Comparison of ENCODE assay signal across 19 cellular contexts in genomic region chr3:464255-464654, GRCh38.
A peak's percentile ranks its signal among the peaks of the same experiment; 100 is the strongest.
DNase-seq lines count a peak whose midpoint lies in the region; ATAC-seq, FAIRE-seq and TF ChIP-seq lines count a peak whose summit lies in the region.
"Had no signal": no experiment of that assay in that cellular context is flagged by ENCODE, and none has a peak within 500 bp of the region (broad histone marks: within the 10 kb centered on the region; RNA-seq: fewer than 3 reads in every experiment).

No MANE protein-coding gene starts in this region.

- POLR2A ChIA-PET in GM12878 (lab: Charles Lee): interaction anchor here (1.5 kb wide), 1 partner anchor 10 kb away, joined by 3 read pairs; no protein-coding TSS in a partner anchor

- H3K36me3 Mint-ChIP-seq in type B pancreatic cell: no peaks in the 10 kb centered on the region
- no peaks in the 10 kb centered on the region for H3K36me3 Mint-ChIP-seq in activated CD4-positive, alpha-beta T cell treated with anti-CD3 and anti-CD28 coated beads, Interleukin-2, amount 10 ng/mL, durations not matched to agents 24 days and 14 days (ENCODE audit: low read depth)

- H2AFZ ChIP-seq in GM12878 (ENCODE audit: control insufficient read depth, low read depth, low read length): peak overlapping the region; percentile 59

- H3K27ac Mint-ChIP-seq in type B pancreatic cell: no peak overlapping the region
- no peak overlapping the region for H3K27ac Mint-ChIP-seq in activated CD4-positive, alpha-beta T cell treated with anti-CD3 and anti-CD28 coated beads, Interleukin-2, amount 10 ng/mL, durations not matched to agents 24 days and 14 days

- TF ChIP-seq POLR2A in GM12878 (IDR thresholded peaks at IDR 0.05; ENCODE audit: low read depth, low read length): no peak

- no peak overlapping the region for H3K9ac ChIP-seq in GM12878 (ENCODE audit: control insufficient read depth, insufficient read depth, low read length)

- no peak for TF ChIP-seq CTCF in GM12878 (IDR thresholded peaks at IDR 0.05 in 2 of 3, conservative IDR thresholded peaks at IDR 0.05 in 1 of 3; ENCODE audit: control insufficient read depth in 2 of 3, extremely low read depth in 1 of 3, insufficient read depth in 1 of 3, low read depth in 3 of 3, low read length in 3 of 3)
- no peak for TF ChIP-seq CTCF in psoas muscle (IDR thresholded peaks at IDR 0.05)
- TF ChIP-seq CTCF in type B pancreatic cell (conservative IDR thresholded peaks at IDR 0.05): no peak

- intact Hi-C loops in GM12878 (cut with micrococcal nuclease; ENCODE audit: unreplicated experiment) (no loop called here), psoas muscle (cut with DNase I) (no loop called here)
- intact Hi-C loops in activated CD4-positive, alpha-beta T cell treated with anti-CD3 and anti-CD28 coated beads, Interleukin-2, amount 10 ng/mL, durations not matched to agents 24 days and 14 days (cut with micrococcal nuclease): no loop called here

- TF ChIP-seq EP300 in GM12878 (IDR thresholded peaks at IDR 0.05; ENCODE audit: borderline replicate concordance in 1 of 2, control insufficient read depth in 1 of 2, low read depth in 2 of 2, low read length in 2 of 2): no peak

- no peaks in the 10 kb centered on the region for H3K79me2 ChIP-seq in GM12878 (ENCODE audit: control insufficient read depth, insufficient read depth, low read length)

- 56% methylated on average over 3 of the region's 3 CpGs for WGBS in GM12878 (ENCODE audit: insufficient coverage, insufficient replicate concordance, low lambda C conversion rate, missing lambda C conversion rate)
- 60 to 69% (median 60%) methylated on average over 3 of the region's 3 CpGs for WGBS in psoas muscle, 3 donors

- no peaks in the 10 kb centered on the region for H4K20me1 ChIP-seq in GM12878 (ENCODE audit: control insufficient read depth, insufficient read depth)

- no peaks in the 10 kb centered on the region for H3K9me3 Mint-ChIP-seq in type B pancreatic cell
- H3K9me3 Mint-ChIP-seq in activated CD4-positive, alpha-beta T cell treated with anti-CD3 and anti-CD28 coated beads, Interleukin-2, amount 10 ng/mL, durations not matched to agents 24 days and 14 days: no peaks in the 10 kb centered on the region

- no TSS peak for BruUV-seq in GM12878 (replicated peaks; lab: Mats Ljungman, UMichigan)

- FAIRE-seq in GM12878 (lab: Jason Lieb, UNC): no peak
- FAIRE-seq: endometrium, K562, urothelium cell line had no signal

- ATAC-seq in GM18858 (IDR thresholded peaks at IDR 0.05; ENCODE audit: unreplicated experiment) (peak; percentile 30), GM21526 (IDR thresholded peaks at IDR 0.05; ENCODE audit: low FRiP score, unreplicated experiment) (peak; percentile 41), HG03039 (IDR thresholded peaks at IDR 0.05; ENCODE audit: unreplicated experiment) (peak; percentile 26), GM12878 (peak; percentile 65), psoas muscle (no peak)
- ATAC-seq: K562 had no signal

- H3K27me3 Mint-ChIP-seq in type B pancreatic cell: peaks cover 3% of the 10 kb centered on the region
- H3K27me3 Mint-ChIP-seq in activated CD4-positive, alpha-beta T cell treated with anti-CD3 and anti-CD28 coated beads, Interleukin-2, amount 10 ng/mL, durations not matched to agents 24 days and 14 days: no peaks in the 10 kb centered on the region

- RAD21 ChIA-PET in GM12878 (lab: Charles Lee; ENCODE audit: unreplicated experiment): no interaction called here

- H3K4me3 ChIP-seq in GM12878: no peak overlapping the region
- H3K4me3 ChIP-seq in psoas muscle: no peak overlapping the region
- H3K4me3 ChIP-seq: K562, left ventricle myocardium inferior, spleen had no signal

- no peaks in the 10 kb centered on the region for H3K9me3 ChIP-seq in GM12878 (replicated peaks; ENCODE audit: control insufficient read depth, insufficient read depth, low read length)
- no peaks in the 10 kb centered on the region for H3K9me3 ChIP-seq in psoas muscle
- H3K9me3 ChIP-seq: left ventricle myocardium inferior, spleen had no signal

- TF ChIP-seq RAD21 in GM12878 (IDR thresholded peaks at IDR 0.05; ENCODE audit: insufficient read depth, low read depth, low read length): no peak

- H3K36me3 ChIP-seq in GM12878 (ENCODE audit: control insufficient read depth in 2 of 2, insufficient read depth in 2 of 2, low read length in 1 of 2) (no peaks in the 10 kb centered on the region), psoas muscle (ENCODE audit: insufficient read depth in 1 of 2, low read depth in 1 of 2) (no peaks in the 10 kb centered on the region)
- H3K36me3 ChIP-seq: left ventricle myocardium inferior, spleen had no signal

- H3K4me1 Mint-ChIP-seq in type B pancreatic cell (ENCODE audit: unreplicated experiment): peaks cover 3% of the 10 kb centered on the region
- no peaks in the 10 kb centered on the region for H3K4me1 Mint-ChIP-seq in activated CD4-positive, alpha-beta T cell treated with anti-CD3 and anti-CD28 coated beads, Interleukin-2, amount 10 ng/mL, durations not matched to agents 24 days and 14 days

- H3K4me2 ChIP-seq in GM12878 (ENCODE audit: control insufficient read depth, insufficient read depth): peak overlapping the region; percentile 53

- CTCF ChIA-PET in GM12878 (lab: Yijun Ruan, JAX): interaction anchor here (1.3 to 2.1 kb wide), 3 partner anchors 10 to 110 kb away, joined by 4 to 7 read pairs (median 5); no protein-coding TSS in a partner anchor

- in situ Hi-C loops in GM12878 (cut with MboI): no loop called here

- H3K4me1 ChIP-seq in GM12878 (ENCODE audit: control insufficient read depth, insufficient read depth, low read length) (peaks cover 12% of the 10 kb centered on the region), psoas muscle (peaks cover 12% of the 10 kb centered on the region)
- H3K4me1 ChIP-seq: left ventricle myocardium inferior, spleen had no signal

- H3K27me3 ChIP-seq in GM12878 (replicated peaks in 1 of 2; ENCODE audit: control insufficient read depth in 2 of 2, insufficient read depth in 2 of 2, low read length in 1 of 2): no peaks in the 10 kb centered on the region
- H3K27me3 ChIP-seq in psoas muscle (ENCODE audit: insufficient read depth in 3 of 3, low read length in 2 of 3): no peaks in the 10 kb centered on the region
- H3K27me3 ChIP-seq: spleen had no signal

- SMC1A ChIA-PET in GM12878 (lab: Charles Lee; ENCODE audit: uncharacterized antibody, unreplicated experiment): interaction anchor here (1.0 to 1.1 kb wide), 2 partner anchors 29 to 44 kb away, joined by 3 to 5 read pairs; no protein-coding TSS in a partner anchor

- DNase-seq in GM12878 (ENCODE audit: low read depth, low spot score) (no peak), psoas muscle (no peak), type B pancreatic cell (ENCODE audit: extremely low spot score, unreplicated experiment) (no peak), T-helper 1 cell (no peak)
- DNase-seq in activated CD4-positive, alpha-beta T cell treated with anti-CD3 and anti-CD28 coated beads, Interleukin-2, amount 10 ng/mL, durations not matched to agents 24 days and 14 days: no peak
- DNase-seq: activated effector memory CD4-positive, alpha-beta T cell treated with Interleukin-2 at 50 U/mL for 16 hours; foreskin fibroblast; left ventricle myocardium inferior; NCI-H1092; NCI-H345; OCI-M1; spleen; stimulated activated naive CD4-positive, alpha-beta T cell treated with Interleukin-2 at 50 U/mL for 16 hours had no signal

- H3K27ac ChIP-seq in GM12878 (ENCODE audit: control insufficient read depth, insufficient read depth) (peak overlapping the region; percentile 66), psoas muscle (no peak overlapping the region)
- H3K27ac ChIP-seq: left ventricle myocardium inferior had no signal

- no peak overlapping the region for H3K4me3 Mint-ChIP-seq in type B pancreatic cell
- no peak overlapping the region for H3K4me3 Mint-ChIP-seq in activated CD4-positive, alpha-beta T cell treated with anti-CD3 and anti-CD28 coated beads, Interleukin-2, amount 10 ng/mL, durations not matched to agents 24 days and 14 days

TF ChIP-seq in GM12878, 131 proteins besides CTCF, POLR2A, EP300 and RAD21:
- TF ChIP-seq SRF (IDR thresholded peaks at IDR 0.05; ENCODE audit: low read depth in 2 of 2, low read length in 2 of 2): no peak
- TF ChIP-seq ZBTB40 (IDR thresholded peaks at IDR 0.05; ENCODE audit: borderline replicate concordance): no peak
- TF ChIP-seq BRCA1 (IDR thresholded peaks at IDR 0.05; ENCODE audit: low read depth, low read length): no peak
- no peak for TF ChIP-seq EZH2 (IDR thresholded peaks at IDR 0.05; ENCODE audit: borderline replicate concordance, control insufficient read depth, low read depth, low read length)
- no peak for TF ChIP-seq YY1 (IDR thresholded peaks at IDR 0.05; ENCODE audit: low read depth, low read length)
- TF ChIP-seq ZNF217 (IDR thresholded peaks at IDR 0.05): no peak
- peak; percentile 24; the same call in 1 of the 2 replicates for TF ChIP-seq SPI1 (IDR thresholded peaks at IDR 0.05; ENCODE audit: borderline replicate concordance, insufficient read depth, low read depth, low read length)

Comparison
In these comparisons a context has a peak if more than half of its experiments do, and no peak if none do; other contexts are left out.
1. ATAC-seq: peak in GM18858 (single experiment), GM21526 (single experiment), HG03039 (single experiment) and GM12878 (single experiment); none in psoas muscle (0 of 4).